23 cellular contexts compared by ENCODE assay signal in genomic region chr9:38253200-38253599, GRCh38.
"Had no signal": no experiment of that assay in that cellular context is flagged by ENCODE, and none has a peak within 500 bp of the region (broad histone marks: within the 10 kb centered on the region; RNA-seq: fewer than 3 reads in every experiment).

No MANE protein-coding gene starts in this region.

- H3K36me3 ChIP-seq: esophagus squamous epithelium, gastroesophageal sphincter, left ventricle myocardium inferior, lower lobe of right lung, spleen, tibial artery, upper lobe of right lung had no signal

- H3K4me3 ChIP-seq: esophagus squamous epithelium, gastroesophageal sphincter, left ventricle myocardium inferior, lower lobe of right lung, psoas muscle, spleen, tibial artery, upper lobe of right lung had no signal

- H3K9me3 ChIP-seq: esophagus squamous epithelium, gastroesophageal sphincter, left ventricle myocardium inferior, lower lobe of right lung, psoas muscle, spleen, tibial artery, upper lobe of right lung had no signal

- DNase-seq: effector memory CD8-positive, alpha-beta T cell; esophagus squamous epithelium; foreskin fibroblast; glutamatergic neuron; immature natural killer cell; kidney; left cardiac atrium; left ventricle myocardium inferior; lower lobe of right lung; midbrain; psoas muscle; retina; spleen; stimulated activated CD4-positive, alpha-beta T cell treated with anti-CD3 and anti-CD28 coated beads, Interleukin-15, amount 100 ng/mL, for 24 hours; stimulated activated CD4-positive, alpha-beta T cell treated with anti-CD3 and anti-CD28 coated beads, Interleukin-1b, Interleukin-23, amount 100 ng/mL, for 48 hours; stimulated activated CD4-positive, alpha-beta T cell treated with anti-CD3 and anti-CD28 coated beads, Interleukin-4, amount 100 ng/mL, for 24 hours; tibial artery; upper lobe of right lung had no signal

- H3K4me1 ChIP-seq: esophagus squamous epithelium, gastroesophageal sphincter, left ventricle myocardium inferior, lower lobe of right lung, psoas muscle, spleen, tibial artery, upper lobe of right lung had no signal

- H3K27me3 ChIP-seq: esophagus squamous epithelium, gastroesophageal sphincter, spleen, tibial artery, upper lobe of right lung had no signal

- H3K27ac ChIP-seq: epithelial cell of prostate, esophagus squamous epithelium, gastroesophageal sphincter, left ventricle myocardium inferior, lower lobe of right lung, psoas muscle, spleen, tibial artery, upper lobe of right lung had no signal

- ATAC-seq: effector memory CD8-positive, alpha-beta T cell; gastroesophageal sphincter; left cardiac atrium; lower lobe of right lung; natural killer cell treated with Interleukin-12 subunit alpha and Interleukin-12 subunit beta and Interleukin-15 and Interleukin-18, amount 100 ng/mL, for 72 hours; psoas muscle; sciatic nerve; stimulated activated memory B cell treated with anti-CD40 and anti-IgM and Interleukin-4, amounts not matched to agents 10 μg/mL and 1 μg/mL and 100 μg/mL, for 72 hours; upper lobe of right lung had no signal
